Comparison of ENCODE assay signal across 1 cellular context in the genomic region with DNA sequence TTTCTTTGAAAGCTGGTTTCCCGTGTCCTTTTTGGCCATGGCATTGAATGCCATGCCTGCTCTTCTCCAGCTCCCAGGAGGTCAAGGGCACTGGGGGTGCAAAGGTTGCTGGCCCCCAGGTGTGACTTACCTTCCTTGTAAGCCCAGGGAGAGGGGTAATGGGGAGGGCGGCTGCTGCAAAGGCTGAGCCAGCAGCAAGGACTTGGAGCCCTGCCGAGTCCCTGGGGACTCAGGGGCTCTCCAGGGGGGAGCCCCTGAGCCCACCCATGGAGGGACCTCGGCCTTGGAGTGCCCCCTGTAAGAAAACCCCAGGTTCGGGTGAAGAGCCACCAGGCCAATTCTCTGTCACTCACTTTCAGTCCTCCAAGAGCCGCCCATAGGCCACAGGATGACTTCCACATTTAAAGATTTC.
TF ChIP-seq lines count a peak whose summit lies in the region.

No MANE protein-coding gene starts in this region.

TF ChIP-seq in HepG2, 621 proteins besides CTCF, POLR2A, EP300 and RAD21:
- TF ChIP-seq, protein P1, sequence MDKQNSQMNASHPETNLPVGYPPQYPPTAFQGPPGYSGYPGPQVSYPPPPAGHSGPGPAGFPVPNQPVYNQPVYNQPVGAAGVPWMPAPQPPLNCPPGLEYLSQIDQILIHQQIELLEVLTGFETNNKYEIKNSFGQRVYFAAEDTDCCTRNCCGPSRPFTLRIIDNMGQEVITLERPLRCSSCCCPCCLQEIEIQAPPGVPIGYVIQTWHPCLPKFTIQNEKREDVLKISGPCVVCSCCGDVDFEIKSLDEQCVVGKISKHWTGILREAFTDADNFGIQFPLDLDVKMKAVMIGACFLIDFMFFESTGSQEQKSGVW (CRISPR knock-in tag; IDR thresholded peaks at IDR 0.05; ENCODE audit: borderline replicate concordance), result no peak
- TF ChIP-seq HNF4A (CRISPR knock-in tag; IDR thresholded peaks at IDR 0.05), result 0 out of 2 replicates have a peak, but pooled peaks have one; percentile 9
- TF ChIP-seq, protein P2, sequence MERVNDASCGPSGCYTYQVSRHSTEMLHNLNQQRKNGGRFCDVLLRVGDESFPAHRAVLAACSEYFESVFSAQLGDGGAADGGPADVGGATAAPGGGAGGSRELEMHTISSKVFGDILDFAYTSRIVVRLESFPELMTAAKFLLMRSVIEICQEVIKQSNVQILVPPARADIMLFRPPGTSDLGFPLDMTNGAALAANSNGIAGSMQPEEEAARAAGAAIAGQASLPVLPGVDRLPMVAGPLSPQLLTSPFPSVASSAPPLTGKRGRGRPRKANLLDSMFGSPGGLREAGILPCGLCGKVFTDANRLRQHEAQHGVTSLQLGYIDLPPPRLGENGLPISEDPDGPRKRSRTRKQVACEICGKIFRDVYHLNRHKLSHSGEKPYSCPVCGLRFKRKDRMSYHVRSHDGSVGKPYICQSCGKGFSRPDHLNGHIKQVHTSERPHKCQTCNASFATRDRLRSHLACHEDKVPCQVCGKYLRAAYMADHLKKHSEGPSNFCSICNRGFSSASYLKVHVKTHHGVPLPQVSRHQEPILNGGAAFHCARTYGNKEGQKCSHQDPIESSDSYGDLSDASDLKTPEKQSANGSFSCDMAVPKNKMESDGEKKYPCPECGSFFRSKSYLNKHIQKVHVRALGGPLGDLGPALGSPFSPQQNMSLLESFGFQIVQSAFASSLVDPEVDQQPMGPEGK (CRISPR knock-in tag; IDR thresholded peaks at IDR 0.05), result peak; percentile 37; the same call in 1 of the 2 replicates
